18 cellular contexts compared by ENCODE assay signal in genomic region chr12:124297389-124297788, GRCh38. TPM values are rescaled to one million over a fixed set of nuclear protein-coding genes. Genes with fewer than 3 reads are reported as not detected.
"Had no signal": no experiment of that assay in that cellular context is flagged by ENCODE, and none has a peak within 500 bp of the region (broad histone marks: within the 10 kb centered on the region; RNA-seq: fewer than 3 reads in every experiment).

No MANE protein-coding gene starts in this region.

- DNase-seq: activated CD4-positive, alpha-beta T cell treated with anti-CD3 and anti-CD28 coated beads for 48 hours; anterior cingulate cortex; esophagus squamous epithelium; left ventricle myocardium superior; stimulated activated CD4-positive, alpha-beta T cell treated with anti-CD3 and anti-CD28 coated beads, Interleukin-1b, Interleukin-23, amount 100 ng/mL, for 48 hours; stimulated activated naive CD8-positive, alpha-beta T cell treated with anti-CD3 and anti-CD28 coated beads, Interleukin-15, amount 100 ng/mL, for 72 hours; SW 1271; testis had no signal

- H3K9me3 ChIP-seq: esophagus squamous epithelium, neutrophil, right atrium auricular region, SJSA1, testis had no signal

- H3K27ac ChIP-seq: cardiac muscle cell, esophagus squamous epithelium, neutrophil, right atrium auricular region, SJSA1, testis had no signal

- FAIRE-seq: endometrium, TTC549 had no signal

- H3K9me3 Mint-ChIP-seq: activated T-helper 1 cell treated with anti-CD3 and anti-CD28 coated beads, Interleukin-12 subunit alpha, Interleukin-12 subunit beta, Interleukin-2, Interleukin-4 antibody, amounts not matched to agents 30 ng/mL and 10 ng/mL and 1 ng/mL, durations not matched to agents 14 hours and 24 hours and 36 hours; stimulated activated naive CD8-positive, alpha-beta T cell treated with anti-CD3 and anti-CD28 coated beads, Interleukin-15, amount 100 ng/mL, for 72 hours; WTC11 had no signal

- H3K27me3 ChIP-seq: right atrium auricular region, testis had no signal

- H3K27ac Mint-ChIP-seq: activated T-helper 1 cell treated with anti-CD3 and anti-CD28 coated beads, Interleukin-12 subunit alpha, Interleukin-12 subunit beta, Interleukin-2, Interleukin-4 antibody, amounts not matched to agents 30 ng/mL and 10 ng/mL and 1 ng/mL, durations not matched to agents 14 hours and 24 hours and 36 hours; memory B cell; stimulated activated naive CD8-positive, alpha-beta T cell treated with anti-CD3 and anti-CD28 coated beads, Interleukin-15, amount 100 ng/mL, for 72 hours; WTC11 had no signal

- H3K4me1 ChIP-seq: SJSA1, testis had no signal

- ATAC-seq: left ventricle myocardium superior; stimulated activated naive CD8-positive, alpha-beta T cell treated with anti-CD3 and anti-CD28 coated beads, Interleukin-15, amount 100 ng/mL, for 72 hours; WTC11 had no signal

- H3K4me3 ChIP-seq: cardiac muscle cell, right atrium auricular region, SJSA1, testis had no signal

- H3K4me3 Mint-ChIP-seq: activated T-helper 1 cell treated with anti-CD3 and anti-CD28 coated beads, Interleukin-12 subunit alpha, Interleukin-12 subunit beta, Interleukin-2, Interleukin-4 antibody, amounts not matched to agents 30 ng/mL and 10 ng/mL and 1 ng/mL, durations not matched to agents 14 hours and 24 hours and 36 hours; memory B cell; stimulated activated naive CD8-positive, alpha-beta T cell treated with anti-CD3 and anti-CD28 coated beads, Interleukin-15, amount 100 ng/mL, for 72 hours had no signal

- H3K36me3 ChIP-seq: cardiac muscle cell, esophagus squamous epithelium, neutrophil, right atrium auricular region, SJSA1 had no signal

- H3K36me3 Mint-ChIP-seq: memory B cell, WTC11 had no signal

RNA-seq across cellular contexts. Expression of gene RFLNA, which starts 2.5 kb away (rescaled TPM):
- total RNA-seq: activated T-helper 1 cell treated with anti-CD3 and anti-CD28 coated beads, Interleukin-12 subunit alpha, Interleukin-12 subunit beta, Interleukin-2, Interleukin-4 antibody, amounts not matched to agents 30 ng/mL and 10 ng/mL and 1 ng/mL, durations not matched to agents 14 hours and 24 hours and 36 hours; SJSA1; T-helper 2 cell treated with Interferon-gamma antibody and Interleukin-4, amounts not matched to agents 100 ng/mL and 5 ng/mL, for 36 hours had no signal
